ENCODE assay signal across 1 cellular context in genomic region chr11:72779495-72780128, GRCh38.
TF ChIP-seq lines count a peak whose summit lies in the region.

No MANE protein-coding gene starts in this region.

TF ChIP-seq in GM23338, 12 proteins besides CTCF, POLR2A, EP300 and RAD21 (continued from another document):
- TF ChIP-seq REST (IDR thresholded peaks at IDR 0.05; ENCODE audit: unreplicated experiment) (no peak), ETS1 (IDR thresholded peaks at IDR 0.05) (no peak)
